ENCODE assay signal across 8 cellular contexts in genomic region chr2:108621087-108621559, GRCh38.
DNase-seq lines count a peak whose midpoint lies in the region; ATAC-seq and TF ChIP-seq lines count a peak whose summit lies in the region.

No MANE protein-coding gene starts in this region.

- H3K36me3 Mint-ChIP-seq in natural killer cell: no peaks in the 10 kb centered on the region

- H3K27me3 ChIP-seq in ectodermal cell (ENCODE audit: control insufficient read depth, insufficient read depth, low read length, poor library complexity, severe bottlenecking): no peaks in the 10 kb centered on the region
- H3K27me3 ChIP-seq in tibial nerve: no peaks in the 10 kb centered on the region

- H3K9me3 ChIP-seq in ectodermal cell (ENCODE audit: control insufficient read depth, low read length) (no peaks in the 10 kb centered on the region), tibial nerve (no peaks in the 10 kb centered on the region)

- H3K4me3 Mint-ChIP-seq in natural killer cell: peak overlapping the region; percentile 92

- DNase-seq in NCI-H146 (lab: John Stamatoyannopoulos, UW) (peak; percentile 72), natural killer cell (peak; percentile 45), tibial nerve (ENCODE audit: low spot score in 2 of 2) (no peak), amniotic stem cell (lab: John Stamatoyannopoulos, UW) (no peak)
- DNase-seq in activated CD4-positive, alpha-beta T cell treated with anti-CD3 and anti-CD28 coated beads for 1 hour: peak; percentile 69

- H3K27ac Mint-ChIP-seq in natural killer cell: peak overlapping the region; percentile 87 to 96

- H3K4me1 ChIP-seq in ectodermal cell (ENCODE audit: control insufficient read depth, insufficient read depth, low read length): peaks cover 29% of the 10 kb centered on the region
- H3K4me1 ChIP-seq in tibial nerve: peaks cover 0 to 81% (median 19%) of the 10 kb centered on the region in 4 donors

- 22 to 27% methylated on average over 8 of the region's 8 CpGs for WGBS in ectodermal cell, 2 experiments
- 55 to 63% methylated on average over 8 of the region's 8 CpGs for WGBS in tibial nerve, 2 donors

- H3K27ac ChIP-seq in ectodermal cell (ENCODE audit: insufficient read depth, low read depth, low read length, poor library complexity, severe bottlenecking): peak overlapping the region; percentile 33
- H3K27ac ChIP-seq in tibial nerve: peak overlapping the region in 3 of 4 donors; percentile 42 to 52 (median 52)

- H3K4me3 ChIP-seq in ectodermal cell (ENCODE audit: insufficient read depth, low read depth, low read length) (no peak overlapping the region), tibial nerve (peak overlapping the region in 1 of 4 donors; percentile 10)

- no peak for TF ChIP-seq EP300 in tibial nerve (IDR thresholded peaks at IDR 0.05)

- H3K36me3 ChIP-seq in ectodermal cell (ENCODE audit: control insufficient read depth, insufficient read depth, low read length): no peaks in the 10 kb centered on the region
- no peaks in the 10 kb centered on the region for H3K36me3 ChIP-seq in tibial nerve

- H3K27me3 Mint-ChIP-seq in natural killer cell (ENCODE audit: low read depth in 2 of 2): no peaks in the 10 kb centered on the region

- H3K9me3 Mint-ChIP-seq in natural killer cell: no peaks in the 10 kb centered on the region

- ATAC-seq in GM18505 (IDR thresholded peaks at IDR 0.05; ENCODE audit: unreplicated experiment) (peak; percentile 100), HG02623 (IDR thresholded peaks at IDR 0.05; ENCODE audit: unreplicated experiment) (peak; percentile 98), natural killer cell (peak; percentile 95 to 97 (median 95))

- TF ChIP-seq POLR2A in GM18505 (IDR thresholded peaks at IDR 0.05; ENCODE audit: borderline replicate concordance, extremely low read depth, insufficient read depth, insufficient read length): peak; percentile 28
- no peak for TF ChIP-seq POLR2A in tibial nerve (IDR thresholded peaks at IDR 0.05)

- H3K4me1 Mint-ChIP-seq in natural killer cell: peaks cover 46 to 48% of the 10 kb centered on the region in 2 donors

- no peak for TF ChIP-seq CTCF in natural killer cell (IDR thresholded peaks at IDR 0.05)
- TF ChIP-seq CTCF in tibial nerve (IDR thresholded peaks at IDR 0.05): no peak

- intact Hi-C loops in natural killer cell (cut with micrococcal nuclease): loop anchor here (1.0 to 10.0 kb wide), 2 partner anchors 15 to 86 kb away; partner anchors contain the start of gene LIMS1

Comparison
In these comparisons a context has a peak if more than half of its experiments do, and no peak if none do; other contexts are left out.
1. DNase-seq: peak in NCI-H146 (single experiment), activated CD4-positive, alpha-beta T cell treated with anti-CD3 and anti-CD28 coated beads for 1 hour (single experiment) and natural killer cell (single experiment); none in tibial nerve (0 of 2) and amniotic stem cell (single experiment).
2. Peak in every context shown above with its lines, with median percentiles within 50 percentile points of each other: ATAC-seq.